10 cellular contexts compared by ENCODE assay signal in genomic region chr19:15702590-15702930, GRCh38. TPM values are rescaled to one million over a fixed set of nuclear protein-coding genes. Genes with fewer than 3 reads are reported as not detected.
DNase-seq lines count a peak whose midpoint lies in the region; ATAC-seq and TF ChIP-seq lines count a peak whose summit lies in the region.
"Had no signal": no experiment of that assay in that cellular context is flagged by ENCODE, and none has a peak within 500 bp of the region (broad histone marks: within the 10 kb centered on the region; RNA-seq: fewer than 3 reads in every experiment).

No MANE protein-coding gene starts in this region.

- H3K27me3 ChIP-seq in right lobe of liver, result no peaks in the 10 kb centered on the region

- ATAC-seq in right lobe of liver (peak; percentile 75 to 90 (median 84)), HG02981 (IDR thresholded peaks at IDR 0.05; ENCODE audit: unreplicated experiment) (no peak)

- H3K4me3 Mint-ChIP-seq in HFFc6, result no peak overlapping the region
- H3K4me3 Mint-ChIP-seq: memory B cell had no signal

- intact Hi-C loops in right lobe of liver (cut with DNase I), result no loop called here

- H3K4me1 Mint-ChIP-seq in HFFc6 (ENCODE audit: low read depth), result no peaks in the 10 kb centered on the region
- H3K4me1 Mint-ChIP-seq: memory B cell had no signal

- no peaks in the 10 kb centered on the region for H3K36me3 Mint-ChIP-seq in HFFc6 (ENCODE audit: low read depth)
- H3K36me3 Mint-ChIP-seq: memory B cell had no signal

- H3K27ac ChIP-seq in right lobe of liver, result peak overlapping the region in 1 of 3 donors; percentile 67
- H3K27ac ChIP-seq: C4-2B had no signal

- H3K27me3 Mint-ChIP-seq in HFFc6 (ENCODE audit: insufficient read depth), result no peaks in the 10 kb centered on the region; the same call in 1 of the 2 replicates

- peaks cover 0 to 19% (median 6%) of the 10 kb centered on the region in 4 donors for H3K36me3 ChIP-seq in right lobe of liver

- 4% methylated on average over 6 of the region's 6 CpGs for WGBS in right lobe of liver (ENCODE audit: insufficient coverage, low coverage, low lambda C conversion rate, missing lambda C conversion rate)

- no peak for TF ChIP-seq CTCF in right lobe of liver (IDR thresholded peaks at IDR 0.05)
- no peak for TF ChIP-seq CTCF in HFFc6 (IDR thresholded peaks at IDR 0.05)

- no peak overlapping the region for H3K27ac Mint-ChIP-seq in HFFc6
- H3K27ac Mint-ChIP-seq: memory B cell had no signal

- no peak for TF ChIP-seq POLR2A in right lobe of liver (IDR thresholded peaks at IDR 0.05)

- peaks cover 0 to 20% (median 5%) of the 10 kb centered on the region in 4 donors for H3K4me1 ChIP-seq in right lobe of liver

- no peaks in the 10 kb centered on the region for H3K9me3 ChIP-seq in right lobe of liver

- H3K9me3 Mint-ChIP-seq in HFFc6, result peaks cover 47% of the 10 kb centered on the region

- DNase-seq in activated CD4-positive, alpha-beta T cell treated with anti-CD3 and anti-CD28 coated beads for 48 hours, result peak; percentile 50
- no peak for DNase-seq in activated CD4-positive, alpha-beta T cell treated with anti-CD3 and anti-CD28 coated beads for 1 hour
- DNase-seq in NCI-H2196 treated with DMSO at 0.1 percent for 48 hours (lab: John Stamatoyannopoulos, UW; ENCODE audit: unreplicated experiment) (peak; percentile 94), amniotic epithelial cell (ENCODE audit: low read depth) (peak; percentile 0), right lobe of liver (peak; percentile 85 to 86 (median 85)), HPDE6-E6E7 (ENCODE audit: extremely low spot score) (no peak), HFFc6 (no peak)

- H3K4me3 ChIP-seq in right lobe of liver, result no peak overlapping the region

RNA-seq across cellular contexts. Expression of gene OR10H2, which starts 25.3 kb away (rescaled TPM):
- total RNA-seq in right lobe of liver, result not detected
- not detected for total RNA-seq in HFFc6 (2021; fragmentation: NEBNext Ultra II Directional; extraction: Animal tissue kit (Norgen Biotek cat#: 25700))

RNA-seq across cellular contexts. Expression of gene CYP4F12, which starts 29.7 kb away (rescaled TPM):
- 10 to 100 TPM; 21.9 to 95.5 (median 45.3) TPM for total RNA-seq in right lobe of liver
- not detected for total RNA-seq in HFFc6 (2021; fragmentation: NEBNext Ultra II Directional; extraction: Animal tissue kit (Norgen Biotek cat#: 25700))

RNA-seq across cellular contexts. Expression of gene OR10H3, which starts 35.2 kb away (rescaled TPM):
- total RNA-seq in right lobe of liver, result not detected
- total RNA-seq in HFFc6 (2021; fragmentation: NEBNext Ultra II Directional; extraction: Animal tissue kit (Norgen Biotek cat#: 25700)), result not detected

Comparison
In these comparisons a context has a peak if more than half of its experiments do, and no peak if none do; other contexts are left out.
1. DNase-seq: peak in activated CD4-positive, alpha-beta T cell treated with anti-CD3 and anti-CD28 coated beads for 48 hours (single experiment), NCI-H2196 treated with DMSO at 0.1 percent for 48 hours (single experiment), amniotic epithelial cell (single experiment) and right lobe of liver (3 of 3); none in activated CD4-positive, alpha-beta T cell treated with anti-CD3 and anti-CD28 coated beads for 1 hour (single experiment), HPDE6-E6E7 (single experiment) and HFFc6 (single experiment).
2. RNA of gene CYP4F12, which starts 29.7 kb away (total RNA-seq): 21.9 to 95.5 TPM in right lobe of liver; not detected in HFFc6; every median in the first group is over 10 times any median in the second.